Comparison of ENCODE assay signal across 1 cellular context in the genomic region with DNA sequence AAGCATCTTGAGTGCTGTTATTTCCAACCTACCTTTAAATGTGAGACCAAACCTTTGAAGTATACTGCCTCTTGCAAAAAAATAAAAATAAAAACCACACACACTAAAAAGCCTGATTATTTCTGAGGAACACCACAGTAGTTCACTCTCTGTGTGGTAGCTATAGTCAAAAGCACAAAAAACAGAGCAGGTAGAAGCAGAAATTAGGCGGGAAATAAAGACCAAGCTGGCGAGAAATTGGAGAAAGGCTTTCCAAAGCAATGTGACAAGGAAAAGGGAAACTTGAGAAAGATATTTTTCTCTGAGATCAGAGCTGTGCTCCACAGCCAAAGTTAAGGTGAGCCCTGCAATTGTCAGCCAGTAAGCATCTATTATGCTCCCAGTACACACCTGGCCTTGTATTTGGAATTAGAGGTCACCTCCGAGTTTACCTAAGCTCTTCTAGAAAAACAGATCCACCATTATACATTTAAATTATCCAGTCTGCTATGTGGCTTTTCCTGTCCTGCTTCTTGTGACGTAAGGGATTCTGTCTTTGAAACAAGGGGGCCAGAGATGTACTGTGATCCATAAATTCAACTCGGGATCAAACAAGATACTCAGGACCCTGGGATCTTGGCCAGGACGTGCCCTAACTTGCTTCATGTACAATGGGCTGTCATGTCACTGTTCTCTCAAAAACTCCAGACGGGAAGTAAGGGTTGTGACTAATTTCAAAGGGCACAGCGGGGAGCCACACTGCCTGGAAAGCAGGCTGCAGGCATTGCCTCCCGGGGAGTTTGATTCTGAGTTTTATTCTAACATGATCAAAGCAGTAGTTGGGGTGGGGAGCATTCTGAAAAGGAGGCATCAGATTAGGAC.
TF ChIP-seq lines count a peak whose summit lies in the region.

No MANE protein-coding gene starts in this region.

TF ChIP-seq in HEK293, 187 proteins besides CTCF, POLR2A, EP300 and RAD21 (continued from another document and continues in another):
- TF ChIP-seq, protein P1, sequence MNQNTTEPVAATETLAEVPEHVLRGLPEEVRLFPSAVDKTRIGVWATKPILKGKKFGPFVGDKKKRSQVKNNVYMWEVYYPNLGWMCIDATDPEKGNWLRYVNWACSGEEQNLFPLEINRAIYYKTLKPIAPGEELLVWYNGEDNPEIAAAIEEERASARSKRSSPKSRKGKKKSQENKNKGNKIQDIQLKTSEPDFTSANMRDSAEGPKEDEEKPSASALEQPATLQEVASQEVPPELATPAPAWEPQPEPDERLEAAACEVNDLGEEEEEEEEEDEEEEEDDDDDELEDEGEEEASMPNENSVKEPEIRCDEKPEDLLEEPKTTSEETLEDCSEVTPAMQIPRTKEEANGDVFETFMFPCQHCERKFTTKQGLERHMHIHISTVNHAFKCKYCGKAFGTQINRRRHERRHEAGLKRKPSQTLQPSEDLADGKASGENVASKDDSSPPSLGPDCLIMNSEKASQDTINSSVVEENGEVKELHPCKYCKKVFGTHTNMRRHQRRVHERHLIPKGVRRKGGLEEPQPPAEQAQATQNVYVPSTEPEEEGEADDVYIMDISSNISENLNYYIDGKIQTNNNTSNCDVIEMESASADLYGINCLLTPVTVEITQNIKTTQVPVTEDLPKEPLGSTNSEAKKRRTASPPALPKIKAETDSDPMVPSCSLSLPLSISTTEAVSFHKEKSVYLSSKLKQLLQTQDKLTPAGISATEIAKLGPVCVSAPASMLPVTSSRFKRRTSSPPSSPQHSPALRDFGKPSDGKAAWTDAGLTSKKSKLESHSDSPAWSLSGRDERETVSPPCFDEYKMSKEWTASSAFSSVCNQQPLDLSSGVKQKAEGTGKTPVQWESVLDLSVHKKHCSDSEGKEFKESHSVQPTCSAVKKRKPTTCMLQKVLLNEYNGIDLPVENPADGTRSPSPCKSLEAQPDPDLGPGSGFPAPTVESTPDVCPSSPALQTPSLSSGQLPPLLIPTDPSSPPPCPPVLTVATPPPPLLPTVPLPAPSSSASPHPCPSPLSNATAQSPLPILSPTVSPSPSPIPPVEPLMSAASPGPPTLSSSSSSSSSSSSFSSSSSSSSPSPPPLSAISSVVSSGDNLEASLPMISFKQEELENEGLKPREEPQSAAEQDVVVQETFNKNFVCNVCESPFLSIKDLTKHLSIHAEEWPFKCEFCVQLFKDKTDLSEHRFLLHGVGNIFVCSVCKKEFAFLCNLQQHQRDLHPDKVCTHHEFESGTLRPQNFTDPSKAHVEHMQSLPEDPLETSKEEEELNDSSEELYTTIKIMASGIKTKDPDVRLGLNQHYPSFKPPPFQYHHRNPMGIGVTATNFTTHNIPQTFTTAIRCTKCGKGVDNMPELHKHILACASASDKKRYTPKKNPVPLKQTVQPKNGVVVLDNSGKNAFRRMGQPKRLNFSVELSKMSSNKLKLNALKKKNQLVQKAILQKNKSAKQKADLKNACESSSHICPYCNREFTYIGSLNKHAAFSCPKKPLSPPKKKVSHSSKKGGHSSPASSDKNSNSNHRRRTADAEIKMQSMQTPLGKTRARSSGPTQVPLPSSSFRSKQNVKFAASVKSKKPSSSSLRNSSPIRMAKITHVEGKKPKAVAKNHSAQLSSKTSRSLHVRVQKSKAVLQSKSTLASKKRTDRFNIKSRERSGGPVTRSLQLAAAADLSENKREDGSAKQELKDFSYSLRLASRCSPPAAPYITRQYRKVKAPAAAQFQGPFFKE (tag by site-specific recombination; IDR thresholded peaks at IDR 0.05; ENCODE audit: borderline replicate concordance), result no peak
- TF ChIP-seq TCF7L2 (IDR thresholded peaks at IDR 0.05; ENCODE audit: borderline replicate concordance, low read depth, low read length), result peak; percentile 90
- TF ChIP-seq ZNF350 (tag by site-specific recombination; IDR thresholded peaks at IDR 0.05), result no peak
- TF ChIP-seq ZNF37A (tag by site-specific recombination; IDR thresholded peaks at IDR 0.05), result no peak
- peak; percentile 63; the same call in 1 of the 2 replicates for TF ChIP-seq ZNF121 (tag by site-specific recombination; IDR thresholded peaks at IDR 0.05)
- peak; percentile 99 for TF ChIP-seq ZBTB48 (tag by site-specific recombination; IDR thresholded peaks at IDR 0.05)
- no peak for TF ChIP-seq EGR2 (tag by site-specific recombination; IDR thresholded peaks at IDR 0.05; ENCODE audit: low read depth)
- TF ChIP-seq BCL11B (tag by site-specific recombination; IDR thresholded peaks at IDR 0.05; ENCODE audit: low read depth), result no peak
- TF ChIP-seq ZNF776 (tag by site-specific recombination; IDR thresholded peaks at IDR 0.05; ENCODE audit: borderline replicate concordance), result no peak
- TF ChIP-seq RBAK (tag by site-specific recombination; IDR thresholded peaks at IDR 0.05), result no peak
- peak; percentile 74 for TF ChIP-seq INSM2 (tag by site-specific recombination; IDR thresholded peaks at IDR 0.05)
- peak; percentile 16; the same call in 1 of the 2 replicates for TF ChIP-seq ZNF2 (tag by site-specific recombination; IDR thresholded peaks at IDR 0.05)
- TF ChIP-seq, protein P2, sequence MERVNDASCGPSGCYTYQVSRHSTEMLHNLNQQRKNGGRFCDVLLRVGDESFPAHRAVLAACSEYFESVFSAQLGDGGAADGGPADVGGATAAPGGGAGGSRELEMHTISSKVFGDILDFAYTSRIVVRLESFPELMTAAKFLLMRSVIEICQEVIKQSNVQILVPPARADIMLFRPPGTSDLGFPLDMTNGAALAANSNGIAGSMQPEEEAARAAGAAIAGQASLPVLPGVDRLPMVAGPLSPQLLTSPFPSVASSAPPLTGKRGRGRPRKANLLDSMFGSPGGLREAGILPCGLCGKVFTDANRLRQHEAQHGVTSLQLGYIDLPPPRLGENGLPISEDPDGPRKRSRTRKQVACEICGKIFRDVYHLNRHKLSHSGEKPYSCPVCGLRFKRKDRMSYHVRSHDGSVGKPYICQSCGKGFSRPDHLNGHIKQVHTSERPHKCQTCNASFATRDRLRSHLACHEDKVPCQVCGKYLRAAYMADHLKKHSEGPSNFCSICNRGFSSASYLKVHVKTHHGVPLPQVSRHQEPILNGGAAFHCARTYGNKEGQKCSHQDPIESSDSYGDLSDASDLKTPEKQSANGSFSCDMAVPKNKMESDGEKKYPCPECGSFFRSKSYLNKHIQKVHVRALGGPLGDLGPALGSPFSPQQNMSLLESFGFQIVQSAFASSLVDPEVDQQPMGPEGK (tag by site-specific recombination; IDR thresholded peaks at IDR 0.05), result peak; percentile 63; the same call in 1 of the 2 replicates
- no peak for TF ChIP-seq ZNF571 (tag by site-specific recombination; IDR thresholded peaks at IDR 0.05)
- no peak for TF ChIP-seq ZNF202 (tag by site-specific recombination; IDR thresholded peaks at IDR 0.05; ENCODE audit: borderline replicate concordance)
- TF ChIP-seq KLF10 (tag by site-specific recombination; IDR thresholded peaks at IDR 0.05), result peak; percentile 56
- TF ChIP-seq ZEB2 (tag by site-specific recombination; IDR thresholded peaks at IDR 0.05), result peak; percentile 84
- no peak for TF ChIP-seq KLF1 (tag by site-specific recombination; IDR thresholded peaks at IDR 0.05)
- TF ChIP-seq BCL11A (tag by site-specific recombination; IDR thresholded peaks at IDR 0.05; ENCODE audit: low read depth), result no peak
- TF ChIP-seq ZSCAN23 (tag by site-specific recombination; IDR thresholded peaks at IDR 0.05), result no peak
- no peak for TF ChIP-seq GLI2 (tag by site-specific recombination; IDR thresholded peaks at IDR 0.05; ENCODE audit: borderline replicate concordance, low read depth)
- TF ChIP-seq WT1 (tag by site-specific recombination; IDR thresholded peaks at IDR 0.05), result peak; percentile 59
- peak; percentile 82 for TF ChIP-seq ZBTB17 (tag by site-specific recombination; IDR thresholded peaks at IDR 0.05)
- no peak for TF ChIP-seq ZBTB7A (tag by site-specific recombination; IDR thresholded peaks at IDR 0.05; ENCODE audit: low read depth)
- TF ChIP-seq ZNF639 (tag by site-specific recombination; IDR thresholded peaks at IDR 0.05), result no peak
- TF ChIP-seq TSHZ1 (tag by site-specific recombination; IDR thresholded peaks at IDR 0.05; ENCODE audit: borderline replicate concordance), result peak; percentile 82; the same call in 1 of the 2 replicates
- peak; percentile 26; the same call in 1 of the 2 replicates for TF ChIP-seq ZNF394 (tag by site-specific recombination; IDR thresholded peaks at IDR 0.05; ENCODE audit: borderline replicate concordance)
- TF ChIP-seq ZNF26 (tag by site-specific recombination; IDR thresholded peaks at IDR 0.05), result no peak
- peak; percentile 79 for TF ChIP-seq SP7 (tag by site-specific recombination; IDR thresholded peaks at IDR 0.05)
- no peak for TF ChIP-seq ZNF175 (tag by site-specific recombination; IDR thresholded peaks at IDR 0.05)
- TF ChIP-seq, protein P3, sequence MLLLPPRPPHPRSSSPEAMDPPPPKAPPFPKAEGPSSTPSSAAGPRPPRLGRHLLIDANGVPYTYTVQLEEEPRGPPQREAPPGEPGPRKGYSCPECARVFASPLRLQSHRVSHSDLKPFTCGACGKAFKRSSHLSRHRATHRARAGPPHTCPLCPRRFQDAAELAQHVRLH (tag by site-specific recombination; IDR thresholded peaks at IDR 0.05), result no peak
- TF ChIP-seq, protein P4, sequence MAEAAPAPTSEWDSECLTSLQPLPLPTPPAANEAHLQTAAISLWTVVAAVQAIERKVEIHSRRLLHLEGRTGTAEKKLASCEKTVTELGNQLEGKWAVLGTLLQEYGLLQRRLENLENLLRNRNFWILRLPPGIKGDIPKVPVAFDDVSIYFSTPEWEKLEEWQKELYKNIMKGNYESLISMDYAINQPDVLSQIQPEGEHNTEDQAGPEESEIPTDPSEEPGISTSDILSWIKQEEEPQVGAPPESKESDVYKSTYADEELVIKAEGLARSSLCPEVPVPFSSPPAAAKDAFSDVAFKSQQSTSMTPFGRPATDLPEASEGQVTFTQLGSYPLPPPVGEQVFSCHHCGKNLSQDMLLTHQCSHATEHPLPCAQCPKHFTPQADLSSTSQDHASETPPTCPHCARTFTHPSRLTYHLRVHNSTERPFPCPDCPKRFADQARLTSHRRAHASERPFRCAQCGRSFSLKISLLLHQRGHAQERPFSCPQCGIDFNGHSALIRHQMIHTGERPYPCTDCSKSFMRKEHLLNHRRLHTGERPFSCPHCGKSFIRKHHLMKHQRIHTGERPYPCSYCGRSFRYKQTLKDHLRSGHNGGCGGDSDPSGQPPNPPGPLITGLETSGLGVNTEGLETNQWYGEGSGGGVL (tag by site-specific recombination; IDR thresholded peaks at IDR 0.05), result 0 out of 2 replicates have a peak, but pooled peaks have one; percentile 17
- peak; percentile 5; the same call in 1 of the 2 replicates for TF ChIP-seq ZNF664 (tag by site-specific recombination; IDR thresholded peaks at IDR 0.05)
- TF ChIP-seq ZNF558 (tag by site-specific recombination; IDR thresholded peaks at IDR 0.05), result peak; percentile 10; the same call in 1 of the 2 replicates
